Comparison of ENCODE assay signal across 23 cellular contexts in the genomic region with DNA sequence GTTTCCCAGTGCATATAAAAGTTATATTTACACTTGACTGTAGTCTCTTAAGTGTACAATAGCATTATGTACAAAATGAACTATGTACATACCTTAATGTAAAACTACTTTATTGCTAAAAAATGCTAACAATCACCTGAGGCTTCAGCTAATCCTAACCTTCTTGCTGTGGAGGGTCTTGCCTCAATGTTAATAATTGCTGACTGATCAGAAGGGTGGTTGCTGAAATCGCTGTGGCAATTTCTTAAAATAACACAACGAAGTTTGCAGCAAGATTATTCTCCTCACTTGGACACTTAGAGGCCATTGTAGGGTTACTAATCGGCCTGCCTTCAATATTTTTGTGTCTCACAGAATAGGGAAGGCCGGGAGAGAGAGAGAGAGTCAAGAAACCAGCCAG. TPM values are rescaled to one million over a fixed set of nuclear protein-coding genes. Genes with fewer than 3 reads are reported as not detected.
"Had no signal": no experiment of that assay in that cellular context is flagged by ENCODE, and none has a peak within 500 bp of the region (broad histone marks: within the 10 kb centered on the region; RNA-seq: fewer than 3 reads in every experiment).

No MANE protein-coding gene starts in this region.

- H3K27me3 Mint-ChIP-seq: activated B cell treated with CpG ODN at 0.5 μM for 24 hours; activated naive CD8-positive, alpha-beta T cell treated with anti-CD3 and anti-CD28 coated beads for 36 hours; stimulated activated memory B cell treated with anti-CD40 and anti-IgM and Interleukin-4, amounts not matched to agents 10 μg/mL and 1 μg/mL and 100 μg/mL, for 72 hours had no signal

- H3K4me3 Mint-ChIP-seq: activated B cell treated with CpG ODN at 0.5 μM for 24 hours; activated naive CD8-positive, alpha-beta T cell treated with anti-CD3 and anti-CD28 coated beads for 36 hours; activated T-helper 1 cell treated with anti-CD3 and anti-CD28 coated beads, Interleukin-12 subunit alpha, Interleukin-12 subunit beta, Interleukin-2, Interleukin-4 antibody, amounts not matched to agents 30 ng/mL and 10 ng/mL and 1 ng/mL, durations not matched to agents 14 hours and 24 hours and 36 hours; stimulated activated memory B cell treated with anti-CD40 and anti-IgM and Interleukin-4, amounts not matched to agents 10 μg/mL and 1 μg/mL and 100 μg/mL, for 72 hours had no signal

- ATAC-seq: foreskin keratinocyte; stimulated activated memory B cell treated with anti-CD40 and anti-IgM and Interleukin-4, amounts not matched to agents 10 μg/mL and 1 μg/mL and 100 μg/mL, for 72 hours had no signal

- H3K9me3 Mint-ChIP-seq: activated B cell treated with CpG ODN at 0.5 μM for 24 hours; activated naive CD8-positive, alpha-beta T cell treated with anti-CD3 and anti-CD28 coated beads for 36 hours; activated T-helper 1 cell treated with anti-CD3 and anti-CD28 coated beads, Interleukin-12 subunit alpha, Interleukin-12 subunit beta, Interleukin-2, Interleukin-4 antibody, amounts not matched to agents 30 ng/mL and 10 ng/mL and 1 ng/mL, durations not matched to agents 14 hours and 24 hours and 36 hours; stimulated activated memory B cell treated with anti-CD40 and anti-IgM and Interleukin-4, amounts not matched to agents 10 μg/mL and 1 μg/mL and 100 μg/mL, for 72 hours had no signal

- H3K27ac Mint-ChIP-seq: activated B cell treated with CpG ODN at 0.5 μM for 24 hours; activated T-helper 1 cell treated with anti-CD3 and anti-CD28 coated beads, Interleukin-12 subunit alpha, Interleukin-12 subunit beta, Interleukin-2, Interleukin-4 antibody, amounts not matched to agents 30 ng/mL and 10 ng/mL and 1 ng/mL, durations not matched to agents 14 hours and 24 hours and 36 hours; stimulated activated memory B cell treated with anti-CD40 and anti-IgM and Interleukin-4, amounts not matched to agents 10 μg/mL and 1 μg/mL and 100 μg/mL, for 72 hours had no signal

- DNase-seq: activated B cell treated with CpG ODN at 0.5 μM for 24 hours; activated CD4-positive, alpha-beta T cell treated with anti-CD3 and anti-CD28 coated beads, Interleukin-2, amount 50 U/mL, for 1 hour; activated naive CD8-positive, alpha-beta T cell treated with anti-CD3 and anti-CD28 coated beads for 36 hours; amygdala; foreskin keratinocyte; glutamatergic neuron; hippocampal formation; left lung; ovary; sigmoid colon; stimulated activated CD4-positive, alpha-beta T cell treated with anti-CD3 and anti-CD28 coated beads, Interleukin-4, amount 100 ng/mL, for 24 hours; upper lobe of left lung had no signal

RNA-seq across cellular contexts. Expression of a gene that starts 55.5 kb away (rescaled TPM):
- total RNA-seq: activated B cell treated with CpG ODN at 0.5 μM for 24 hours; activated CD8-positive, alpha-beta memory T cell treated with anti-CD3 and anti-CD28 coated beads for 36 hours; activated naive CD8-positive, alpha-beta T cell treated with anti-CD3 and anti-CD28 coated beads for 36 hours; activated T-helper 1 cell treated with anti-CD3 and anti-CD28 coated beads, Interleukin-12 subunit alpha, Interleukin-12 subunit beta, Interleukin-2, Interleukin-4 antibody, amounts not matched to agents 30 ng/mL and 10 ng/mL and 1 ng/mL, durations not matched to agents 14 hours and 24 hours and 36 hours; cardiac muscle cell; dermis microvascular lymphatic vessel endothelial cell; fibroblast of lung; foreskin keratinocyte; kidney epithelial cell; left lung; lung microvascular endothelial cell; myocyte; ovary; pulmonary artery endothelial cell; sigmoid colon; thoracic aorta; upper lobe of left lung had no signal
